ENCODE assay signal across 28 cellular contexts in the genomic region with DNA sequence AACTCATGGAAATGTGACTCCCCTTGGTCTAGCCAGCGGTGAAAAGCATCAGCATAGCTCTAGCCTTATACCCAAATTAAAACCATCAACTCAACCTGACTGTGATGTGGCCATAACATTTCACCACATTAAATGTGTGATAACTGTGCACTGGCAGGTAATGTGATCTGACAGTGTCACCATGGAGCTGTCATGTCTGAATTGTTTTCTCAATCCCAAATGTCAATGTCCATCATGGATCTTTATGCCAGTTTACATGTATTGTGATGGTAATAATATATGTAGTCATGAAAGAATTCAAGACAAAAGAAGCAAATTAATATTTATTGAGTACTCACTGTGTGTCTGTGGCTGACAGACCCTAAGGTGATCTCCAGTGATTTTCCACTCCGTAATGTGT.
"Had no signal": no experiment of that assay in that cellular context is flagged by ENCODE, and none has a peak within 500 bp of the region (broad histone marks: within the 10 kb centered on the region; RNA-seq: fewer than 3 reads in every experiment).

No MANE protein-coding gene starts in this region.

- H3K27ac ChIP-seq: stomach, suprapubic skin, testis, thoracic aorta, thyroid gland, tibial artery, tibial nerve, transverse colon, upper lobe of left lung, upper lobe of right lung, uterus, vagina had no signal

- H3K9me3 ChIP-seq: stomach, suprapubic skin, testis, thoracic aorta, thyroid gland, tibial artery, tibial nerve, transverse colon, upper lobe of left lung, upper lobe of right lung, uterus, vagina had no signal

- H3K4me3 Mint-ChIP-seq: stimulated activated effector memory CD8-positive, alpha-beta T cell treated with anti-CD3 and anti-CD28 coated beads, Interleukin-12 subunit alpha, Interleukin-12 subunit beta, amount 100 ng/mL, for 72 hours; stimulated activated memory B cell treated with anti-CD40 and anti-IgM and Interleukin-4, amounts not matched to agents 10 μg/mL and 1 μg/mL and 100 μg/mL, for 72 hours; stimulated activated naive B cell treated with anti-CD40 and anti-IgM and Interleukin-4, amounts not matched to agents 10 μg/mL and 1 μg/mL and 100 μg/mL, for 72 hours; stimulated activated naive CD8-positive, alpha-beta T cell treated with anti-CD3 and anti-CD28 coated beads, Interleukin-15, amount 100 ng/mL, for 72 hours; stimulated activated naive CD8-positive, alpha-beta T cell treated with anti-CD3 and anti-CD28 coated beads, Interleukin-15, Interleukin-2, amounts not matched to agents 100 ng/mL and 50 ng/mL, for 24 hours; type B pancreatic cell had no signal

- H3K4me3 ChIP-seq: stomach, suprapubic skin, testis, thoracic aorta, thyroid gland, tibial artery, tibial nerve, transverse colon, upper lobe of left lung, upper lobe of right lung, uterus, vagina had no signal

- H3K9me3 Mint-ChIP-seq: stimulated activated memory B cell treated with anti-CD40 and anti-IgM and Interleukin-4, amounts not matched to agents 10 μg/mL and 1 μg/mL and 100 μg/mL, for 72 hours; stimulated activated naive B cell treated with anti-CD40 and anti-IgM and Interleukin-4, amounts not matched to agents 10 μg/mL and 1 μg/mL and 100 μg/mL, for 72 hours; stimulated activated naive CD8-positive, alpha-beta T cell treated with anti-CD3 and anti-CD28 coated beads, Interleukin-15, Interleukin-2, amounts not matched to agents 100 ng/mL and 50 ng/mL, for 24 hours; type B pancreatic cell had no signal

- H3K27me3 ChIP-seq: stomach, suprapubic skin, testis, thyroid gland, tibial artery, tibial nerve, transverse colon, upper lobe of left lung, upper lobe of right lung, uterus, vagina had no signal

- H3K27ac Mint-ChIP-seq: stimulated activated memory B cell treated with anti-CD40 and anti-IgM and Interleukin-4, amounts not matched to agents 10 μg/mL and 1 μg/mL and 100 μg/mL, for 72 hours; stimulated activated naive B cell treated with anti-CD40 and anti-IgM and Interleukin-4, amounts not matched to agents 10 μg/mL and 1 μg/mL and 100 μg/mL, for 72 hours; stimulated activated naive CD8-positive, alpha-beta T cell treated with anti-CD3 and anti-CD28 coated beads, Interleukin-15, amount 100 ng/mL, for 72 hours; stimulated activated naive CD8-positive, alpha-beta T cell treated with anti-CD3 and anti-CD28 coated beads, Interleukin-15, Interleukin-2, amounts not matched to agents 100 ng/mL and 50 ng/mL, for 24 hours; type B pancreatic cell had no signal

- H3K27me3 Mint-ChIP-seq: stimulated activated memory B cell treated with anti-CD40 and anti-IgM and Interleukin-4, amounts not matched to agents 10 μg/mL and 1 μg/mL and 100 μg/mL, for 72 hours; stimulated activated naive CD8-positive, alpha-beta T cell treated with anti-CD3 and anti-CD28 coated beads, Interleukin-15, amount 100 ng/mL, for 72 hours; stimulated activated naive CD8-positive, alpha-beta T cell treated with anti-CD3 and anti-CD28 coated beads, Interleukin-15, Interleukin-2, amounts not matched to agents 100 ng/mL and 50 ng/mL, for 24 hours; type B pancreatic cell had no signal

- ATAC-seq: stimulated activated effector memory CD8-positive, alpha-beta T cell treated with anti-CD3 and anti-CD28 coated beads, Interleukin-12 subunit alpha, Interleukin-12 subunit beta, amount 100 ng/mL, for 72 hours; stimulated activated memory B cell treated with anti-CD40 and anti-IgM and Interleukin-4, amounts not matched to agents 10 μg/mL and 1 μg/mL and 100 μg/mL, for 72 hours; stimulated activated naive B cell treated with anti-CD40 and anti-IgM and Interleukin-4, amounts not matched to agents 10 μg/mL and 1 μg/mL and 100 μg/mL, for 72 hours; stimulated activated naive CD8-positive, alpha-beta T cell treated with anti-CD3 and anti-CD28 coated beads, Interleukin-15, amount 100 ng/mL, for 72 hours; upper lobe of right lung had no signal

- H3K36me3 Mint-ChIP-seq: stimulated activated effector memory CD8-positive, alpha-beta T cell treated with anti-CD3 and anti-CD28 coated beads, Interleukin-12 subunit alpha, Interleukin-12 subunit beta, amount 100 ng/mL, for 72 hours; stimulated activated memory B cell treated with anti-CD40 and anti-IgM and Interleukin-4, amounts not matched to agents 10 μg/mL and 1 μg/mL and 100 μg/mL, for 72 hours; stimulated activated naive B cell treated with anti-CD40 and anti-IgM and Interleukin-4, amounts not matched to agents 10 μg/mL and 1 μg/mL and 100 μg/mL, for 72 hours; type B pancreatic cell had no signal

- DNase-seq: stimulated activated CD4-positive, alpha-beta T cell treated with anti-CD3 and anti-CD28 coated beads, Interleukin-2, amount 100 ng/mL, for 48 hours; stimulated activated CD4-positive, alpha-beta T cell treated with anti-CD3 and anti-CD28 coated beads, Interleukin-4, amount 100 ng/mL, for 1 hour; stimulated activated CD4-positive, alpha-beta T cell treated with anti-CD3 and anti-CD28 coated beads, Interleukin-4, amount 100 ng/mL, for 24 hours; stimulated activated CD4-positive, alpha-beta T cell treated with anti-CD3 and anti-CD28 coated beads, Interleukin-4, amount 100 ng/mL, for 4 hours; stimulated activated CD8-positive, alpha-beta memory T cell treated with anti-CD3 and anti-CD28 coated beads, Interleukin-4, amount 100 ng/mL, for 48 hours; stimulated activated naive B cell treated with anti-CD40 and anti-IgM and Interleukin-4, amounts not matched to agents 10 μg/mL and 1 μg/mL and 100 μg/mL, for 72 hours; stimulated activated naive CD4-positive, alpha-beta T cell; stimulated activated naive CD4-positive, alpha-beta T cell treated with Interleukin-2 at 50 U/mL for 16 hours; stimulated activated naive CD8-positive, alpha-beta T cell treated with anti-CD3 and anti-CD28 coated beads, Interleukin-15, amount 100 ng/mL, for 72 hours; stimulated activated naive CD8-positive, alpha-beta T cell treated with anti-CD3 and anti-CD28 coated beads, Interleukin-15, Interleukin-2, amounts not matched to agents 100 U/mL and 50 U/mL, for 24 hours; stomach; substantia nigra; testis; thyroid gland; tibial artery; transverse colon; trophoblast cell; upper lobe of left lung; upper lobe of right lung; uterus had no signal

- H3K4me1 Mint-ChIP-seq: stimulated activated memory B cell treated with anti-CD40 and anti-IgM and Interleukin-4, amounts not matched to agents 10 μg/mL and 1 μg/mL and 100 μg/mL, for 72 hours; stimulated activated naive B cell treated with anti-CD40 and anti-IgM and Interleukin-4, amounts not matched to agents 10 μg/mL and 1 μg/mL and 100 μg/mL, for 72 hours had no signal

- H3K36me3 ChIP-seq: stomach, suprapubic skin, thoracic aorta, thyroid gland, tibial artery, tibial nerve, transverse colon, upper lobe of left lung, upper lobe of right lung, uterus, vagina had no signal
